Comparison of ENCODE assay signal across 1 cellular context in the genomic region with DNA sequence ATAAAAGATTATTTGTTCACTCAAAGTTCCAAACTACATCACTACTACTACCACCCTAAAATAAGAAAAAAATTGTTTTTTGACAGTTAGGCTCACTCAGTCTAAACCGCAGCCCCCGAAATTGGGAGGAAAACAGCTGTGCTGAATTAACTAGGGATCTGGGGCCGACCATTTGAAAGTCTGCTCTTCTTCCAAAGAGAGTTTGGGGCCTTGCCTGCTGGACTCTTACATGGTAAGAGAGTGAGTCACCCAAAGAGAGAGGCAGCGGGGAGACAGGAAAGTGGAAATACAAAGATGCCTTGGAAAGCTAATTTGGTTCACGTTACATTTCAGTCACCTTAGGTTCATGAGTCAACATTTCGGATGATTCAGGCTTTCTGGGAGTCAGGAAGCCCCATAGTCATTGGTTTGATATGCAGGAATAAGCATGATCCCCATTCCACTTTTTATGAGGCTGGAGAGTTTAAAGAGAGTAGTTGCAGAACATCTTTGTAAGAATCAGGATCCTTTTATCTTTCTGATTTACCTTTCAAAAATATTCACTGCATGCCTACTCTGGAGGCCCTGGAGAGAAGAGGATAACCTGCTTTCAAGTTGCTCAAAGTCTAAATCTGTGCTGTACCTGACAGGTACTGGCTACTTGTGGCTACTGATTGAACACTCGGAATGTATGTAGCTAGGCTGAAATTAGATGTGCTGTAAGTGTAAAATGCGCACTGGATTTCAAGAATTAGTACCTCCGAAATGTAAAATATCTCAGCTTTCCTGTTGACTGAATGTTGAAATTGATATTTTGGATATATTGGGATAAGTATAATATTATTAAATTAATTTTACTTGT.
TF ChIP-seq lines count a peak whose summit lies in the region.

No MANE protein-coding gene starts in this region.

TF ChIP-seq in K562, 482 proteins besides CTCF, POLR2A, EP300 and RAD21 (continued from another document and continues in another):
- TF ChIP-seq, protein P1, sequence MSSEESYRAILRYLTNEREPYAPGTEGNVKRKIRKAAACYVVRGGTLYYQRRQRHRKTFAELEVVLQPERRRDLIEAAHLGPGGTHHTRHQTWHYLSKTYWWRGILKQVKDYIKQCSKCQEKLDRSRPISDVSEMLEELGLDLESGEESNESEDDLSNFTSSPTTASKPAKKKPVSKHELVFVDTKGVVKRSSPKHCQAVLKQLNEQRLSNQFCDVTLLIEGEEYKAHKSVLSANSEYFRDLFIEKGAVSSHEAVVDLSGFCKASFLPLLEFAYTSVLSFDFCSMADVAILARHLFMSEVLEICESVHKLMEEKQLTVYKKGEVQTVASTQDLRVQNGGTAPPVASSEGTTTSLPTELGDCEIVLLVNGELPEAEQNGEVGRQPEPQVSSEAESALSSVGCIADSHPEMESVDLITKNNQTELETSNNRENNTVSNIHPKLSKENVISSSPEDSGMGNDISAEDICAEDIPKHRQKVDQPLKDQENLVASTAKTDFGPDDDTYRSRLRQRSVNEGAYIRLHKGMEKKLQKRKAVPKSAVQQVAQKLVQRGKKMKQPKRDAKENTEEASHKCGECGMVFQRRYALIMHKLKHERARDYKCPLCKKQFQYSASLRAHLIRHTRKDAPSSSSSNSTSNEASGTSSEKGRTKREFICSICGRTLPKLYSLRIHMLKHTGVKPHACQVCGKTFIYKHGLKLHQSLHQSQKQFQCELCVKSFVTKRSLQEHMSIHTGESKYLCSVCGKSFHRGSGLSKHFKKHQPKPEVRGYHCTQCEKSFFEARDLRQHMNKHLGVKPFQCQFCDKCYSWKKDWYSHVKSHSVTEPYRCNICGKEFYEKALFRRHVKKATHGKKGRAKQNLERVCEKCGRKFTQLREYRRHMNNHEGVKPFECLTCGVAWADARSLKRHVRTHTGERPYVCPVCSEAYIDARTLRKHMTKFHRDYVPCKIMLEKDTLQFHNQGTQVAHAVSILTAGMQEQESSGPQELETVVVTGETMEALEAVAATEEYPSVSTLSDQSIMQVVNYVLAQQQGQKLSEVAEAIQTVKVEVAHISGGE (CRISPR knock-in tag; IDR thresholded peaks at IDR 0.05): 0 out of 6 replicates have a peak, but pooled peaks of 1 of the 3 experiments have one; percentile 2
- TF ChIP-seq MAZ (CRISPR knock-in tag; conservative IDR thresholded peaks at IDR 0.05 in 1 of 2, IDR thresholded peaks at IDR 0.05 in 1 of 2) (peak in 1 of 2 experiments; percentile 3; a peak in 1 of 4 replicates), CEBPG (CRISPR knock-in tag; IDR thresholded peaks at IDR 0.05) (no peak; the same call in 1 of the 2 replicates), CEBPG (tag; conservative IDR thresholded peaks at IDR 0.05 in 1 of 2, IDR thresholded peaks at IDR 0.05 in 1 of 2) (no peak; a peak in 1 of 4 replicates), ZNF766 (CRISPR knock-in tag; conservative IDR thresholded peaks at IDR 0.05) (no peak), BRD4 (IDR thresholded peaks at IDR 0.05) (peak; percentile 93), HDAC3 (IDR thresholded peaks at IDR 0.05; ENCODE audit: borderline replicate concordance, partially characterized antibody) (peak; percentile 41), SMARCC2 (IDR thresholded peaks at IDR 0.05; ENCODE audit: low read depth) (peak; percentile 70), MYC (IDR thresholded peaks at IDR 0.05; ENCODE audit: low read depth, low read length) (peak; percentile 9; the same call in 1 of the 2 replicates), MYC (CRISPR knock-in tag; IDR thresholded peaks at IDR 0.05; ENCODE audit: borderline replicate concordance, low read depth) (no peak), ZNF431 (CRISPR knock-in tag; IDR thresholded peaks at IDR 0.05) (0 out of 2 replicates have a peak, but pooled peaks have one; percentile 48), ZFX (CRISPR knock-in tag; IDR thresholded peaks at IDR 0.05) (peak; percentile 80), KDM1A (IDR thresholded peaks at IDR 0.05) (peak; percentile 46 to 68; a peak in 3 of 4 replicates), ZNF174 (CRISPR knock-in tag; IDR thresholded peaks at IDR 0.05) (0 out of 2 replicates have a peak, but pooled peaks have one; percentile 62), NFRKB (IDR thresholded peaks at IDR 0.05; ENCODE audit: low read depth) (peak; percentile 69), SMARCE1 (IDR thresholded peaks at IDR 0.05) (peak; percentile 77), NR2C2 (CRISPR knock-in tag; IDR thresholded peaks at IDR 0.05) (no peak), NR2C2 (tag; IDR thresholded peaks at IDR 0.05) (peak; percentile 45), FOXK2 (conservative IDR thresholded peaks at IDR 0.05 in 1 of 2, IDR thresholded peaks at IDR 0.05 in 1 of 2; ENCODE audit: low read depth in 2 of 2) (no peak), CREM (IDR thresholded peaks at IDR 0.05; ENCODE audit: low read depth) (peak; percentile 38), ZNF175 (CRISPR knock-in tag; IDR thresholded peaks at IDR 0.05; ENCODE audit: low read depth) (0 out of 2 replicates have a peak, but pooled peaks have one; percentile 19), ZEB2 (IDR thresholded peaks at IDR 0.05) (peak; percentile 82), GATAD2B (IDR thresholded peaks at IDR 0.05; ENCODE audit: borderline replicate concordance) (peak; percentile 52; the same call in 1 of the 2 replicates), JUNB (CRISPR knock-in tag; conservative IDR thresholded peaks at IDR 0.05) (0 out of 2 replicates have a peak, but pooled peaks have one; percentile 48), JUN (IDR thresholded peaks at IDR 0.05; ENCODE audit: borderline replicate concordance, low read depth, low read length) (peak; percentile 87), JUN (CRISPR knock-in tag; IDR thresholded peaks at IDR 0.05; ENCODE audit: borderline replicate concordance) (no peak), DNMT1 (IDR thresholded peaks at IDR 0.05) (no peak), SMAD3 (CRISPR knock-in tag; conservative IDR thresholded peaks at IDR 0.05) (no peak), MAFG (tag; conservative IDR thresholded peaks at IDR 0.05) (peak; percentile 69), ESRRA (IDR thresholded peaks at IDR 0.05; ENCODE audit: borderline replicate concordance, low read depth) (no peak), C11orf30 (IDR thresholded peaks at IDR 0.05; ENCODE audit: low read depth) (peak; percentile 83), CHD1 (IDR thresholded peaks at IDR 0.05; ENCODE audit: low read length) (peak; percentile 86), DMBX1 (CRISPR knock-in tag; IDR thresholded peaks at IDR 0.05; ENCODE audit: borderline replicate concordance) (peak; percentile 74; the same call in 1 of the 2 replicates), ZNF561 (CRISPR knock-in tag; conservative IDR thresholded peaks at IDR 0.05) (no peak), CBX8 (IDR thresholded peaks at IDR 0.05; ENCODE audit: borderline replicate concordance, extremely low read depth, low read depth, low read length, poor library complexity, severe bottlenecking) (no peak), PHF8 (IDR thresholded peaks at IDR 0.05; ENCODE audit: borderline replicate concordance, low read length) (peak; percentile 18; the same call in 1 of the 2 replicates), ZNF274 (IDR thresholded peaks at IDR 0.05; ENCODE audit: borderline replicate concordance, low read depth, low read length) (no peak), SMAD1 (IDR thresholded peaks at IDR 0.05; ENCODE audit: low read depth, low read length, partially characterized antibody) (peak; percentile 10), HNRNPLL (IDR thresholded peaks at IDR 0.05; ENCODE audit: low read depth, low read length, poor library complexity, severe bottlenecking) (no peak), DPF2 (IDR thresholded peaks at IDR 0.05) (peak; percentile 89), POLR3G (IDR thresholded peaks at IDR 0.05; ENCODE audit: extremely low read depth, insufficient read length, insufficient replicate concordance) (no peak)
- TF ChIP-seq, protein P2, sequence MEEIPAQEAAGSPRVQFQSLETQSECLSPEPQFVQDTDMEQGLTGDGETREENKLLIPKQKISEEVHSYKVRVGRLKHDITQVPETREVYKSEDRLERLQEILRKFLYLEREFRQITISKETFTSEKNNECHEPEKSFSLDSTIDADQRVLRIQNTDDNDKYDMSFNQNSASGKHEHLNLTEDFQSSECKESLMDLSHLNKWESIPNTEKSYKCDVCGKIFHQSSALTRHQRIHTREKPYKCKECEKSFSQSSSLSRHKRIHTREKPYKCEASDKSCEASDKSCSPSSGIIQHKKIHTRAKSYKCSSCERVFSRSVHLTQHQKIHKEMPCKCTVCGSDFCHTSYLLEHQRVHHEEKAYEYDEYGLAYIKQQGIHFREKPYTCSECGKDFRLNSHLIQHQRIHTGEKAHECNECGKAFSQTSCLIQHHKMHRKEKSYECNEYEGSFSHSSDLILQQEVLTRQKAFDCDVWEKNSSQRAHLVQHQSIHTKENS (CRISPR knock-in tag; IDR thresholded peaks at IDR 0.05): no peak
- TF ChIP-seq, protein P3, sequence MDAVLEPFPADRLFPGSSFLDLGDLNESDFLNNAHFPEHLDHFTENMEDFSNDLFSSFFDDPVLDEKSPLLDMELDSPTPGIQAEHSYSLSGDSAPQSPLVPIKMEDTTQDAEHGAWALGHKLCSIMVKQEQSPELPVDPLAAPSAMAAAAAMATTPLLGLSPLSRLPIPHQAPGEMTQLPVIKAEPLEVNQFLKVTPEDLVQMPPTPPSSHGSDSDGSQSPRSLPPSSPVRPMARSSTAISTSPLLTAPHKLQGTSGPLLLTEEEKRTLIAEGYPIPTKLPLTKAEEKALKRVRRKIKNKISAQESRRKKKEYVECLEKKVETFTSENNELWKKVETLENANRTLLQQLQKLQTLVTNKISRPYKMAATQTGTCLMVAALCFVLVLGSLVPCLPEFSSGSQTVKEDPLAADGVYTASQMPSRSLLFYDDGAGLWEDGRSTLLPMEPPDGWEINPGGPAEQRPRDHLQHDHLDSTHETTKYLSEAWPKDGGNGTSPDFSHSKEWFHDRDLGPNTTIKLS (IDR thresholded peaks at IDR 0.05; ENCODE audit: borderline replicate concordance, low read depth): peak; percentile 20; the same call in 1 of the 2 replicates
- TF ChIP-seq, protein P4, sequence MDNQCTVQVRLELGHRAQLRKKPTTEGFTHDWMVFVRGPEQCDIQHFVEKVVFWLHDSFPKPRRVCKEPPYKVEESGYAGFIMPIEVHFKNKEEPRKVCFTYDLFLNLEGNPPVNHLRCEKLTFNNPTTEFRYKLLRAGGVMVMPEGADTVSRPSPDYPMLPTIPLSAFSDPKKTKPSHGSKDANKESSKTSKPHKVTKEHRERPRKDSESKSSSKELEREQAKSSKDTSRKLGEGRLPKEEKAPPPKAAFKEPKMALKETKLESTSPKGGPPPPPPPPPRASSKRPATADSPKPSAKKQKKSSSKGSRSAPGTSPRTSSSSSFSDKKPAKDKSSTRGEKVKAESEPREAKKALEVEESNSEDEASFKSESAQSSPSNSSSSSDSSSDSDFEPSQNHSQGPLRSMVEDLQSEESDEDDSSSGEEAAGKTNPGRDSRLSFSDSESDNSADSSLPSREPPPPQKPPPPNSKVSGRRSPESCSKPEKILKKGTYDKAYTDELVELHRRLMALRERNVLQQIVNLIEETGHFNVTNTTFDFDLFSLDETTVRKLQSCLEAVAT (IDR thresholded peaks at IDR 0.05): peak; percentile 62 to 70
- TF ChIP-seq, protein P5, sequence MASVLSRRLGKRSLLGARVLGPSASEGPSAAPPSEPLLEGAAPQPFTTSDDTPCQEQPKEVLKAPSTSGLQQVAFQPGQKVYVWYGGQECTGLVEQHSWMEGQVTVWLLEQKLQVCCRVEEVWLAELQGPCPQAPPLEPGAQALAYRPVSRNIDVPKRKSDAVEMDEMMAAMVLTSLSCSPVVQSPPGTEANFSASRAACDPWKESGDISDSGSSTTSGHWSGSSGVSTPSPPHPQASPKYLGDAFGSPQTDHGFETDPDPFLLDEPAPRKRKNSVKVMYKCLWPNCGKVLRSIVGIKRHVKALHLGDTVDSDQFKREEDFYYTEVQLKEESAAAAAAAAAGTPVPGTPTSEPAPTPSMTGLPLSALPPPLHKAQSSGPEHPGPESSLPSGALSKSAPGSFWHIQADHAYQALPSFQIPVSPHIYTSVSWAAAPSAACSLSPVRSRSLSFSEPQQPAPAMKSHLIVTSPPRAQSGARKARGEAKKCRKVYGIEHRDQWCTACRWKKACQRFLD (CRISPR knock-in tag; IDR thresholded peaks at IDR 0.05): peak; percentile 73; the same call in 1 of the 2 replicates
- TF ChIP-seq, protein P6, sequence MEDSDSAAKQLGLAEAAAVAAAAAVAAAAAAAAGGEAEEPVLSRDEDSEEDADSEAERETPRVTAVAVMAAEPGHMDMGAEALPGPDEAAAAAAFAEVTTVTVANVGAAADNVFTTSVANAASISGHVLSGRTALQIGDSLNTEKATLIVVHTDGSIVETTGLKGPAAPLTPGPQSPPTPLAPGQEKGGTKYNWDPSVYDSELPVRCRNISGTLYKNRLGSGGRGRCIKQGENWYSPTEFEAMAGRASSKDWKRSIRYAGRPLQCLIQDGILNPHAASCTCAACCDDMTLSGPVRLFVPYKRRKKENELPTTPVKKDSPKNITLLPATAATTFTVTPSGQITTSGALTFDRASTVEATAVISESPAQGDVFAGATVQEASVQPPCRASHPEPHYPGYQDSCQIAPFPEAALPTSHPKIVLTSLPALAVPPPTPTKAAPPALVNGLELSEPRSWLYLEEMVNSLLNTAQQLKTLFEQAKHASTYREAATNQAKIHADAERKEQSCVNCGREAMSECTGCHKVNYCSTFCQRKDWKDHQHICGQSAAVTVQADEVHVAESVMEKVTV (CRISPR knock-in tag; IDR thresholded peaks at IDR 0.05): peak; percentile 20; the same call in 1 of the 2 replicates
- TF ChIP-seq, protein P7, sequence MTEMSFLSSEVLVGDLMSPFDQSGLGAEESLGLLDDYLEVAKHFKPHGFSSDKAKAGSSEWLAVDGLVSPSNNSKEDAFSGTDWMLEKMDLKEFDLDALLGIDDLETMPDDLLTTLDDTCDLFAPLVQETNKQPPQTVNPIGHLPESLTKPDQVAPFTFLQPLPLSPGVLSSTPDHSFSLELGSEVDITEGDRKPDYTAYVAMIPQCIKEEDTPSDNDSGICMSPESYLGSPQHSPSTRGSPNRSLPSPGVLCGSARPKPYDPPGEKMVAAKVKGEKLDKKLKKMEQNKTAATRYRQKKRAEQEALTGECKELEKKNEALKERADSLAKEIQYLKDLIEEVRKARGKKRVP (CRISPR knock-in tag; IDR thresholded peaks at IDR 0.05): 0 out of 2 replicates have a peak, but pooled peaks have one; percentile 19
